31 cellular contexts compared by ENCODE assay signal in the genomic region with DNA sequence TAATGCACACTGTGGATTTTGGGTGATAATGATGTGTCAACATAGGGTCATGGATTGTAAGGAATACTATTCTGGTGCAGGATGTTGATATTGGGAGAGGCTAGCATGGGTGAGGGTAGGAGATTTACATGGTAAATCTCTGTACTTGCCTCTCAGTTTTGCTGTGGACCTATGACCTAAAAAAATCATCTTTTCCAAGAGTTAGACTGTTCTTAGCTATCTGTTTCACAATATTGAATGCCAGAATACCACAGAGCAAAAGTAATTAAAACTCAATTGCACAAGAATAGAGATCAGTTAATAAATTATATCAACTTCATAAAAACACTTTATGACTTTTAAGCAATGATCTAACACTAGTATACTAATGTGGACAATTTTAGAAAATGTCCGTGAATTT.
"Had no signal": no experiment of that assay in that cellular context is flagged by ENCODE, and none has a peak within 500 bp of the region (broad histone marks: within the 10 kb centered on the region; RNA-seq: fewer than 3 reads in every experiment).

No MANE protein-coding gene starts in this region.

- H3K27me3 ChIP-seq: body of pancreas, SJCRH30 had no signal

- H3K4me1 ChIP-seq: body of pancreas, SJCRH30 had no signal

- ATAC-seq: activated CD8-positive, alpha-beta memory T cell treated with anti-CD3 and anti-CD28 coated beads, Interleukin-2, amount 10 ng/mL, durations not matched to agents 7 days and 5 days; body of pancreas; K562; Panc1 had no signal

- H3K9me3 ChIP-seq: body of pancreas, SJCRH30 had no signal

- FAIRE-seq: astrocyte, bronchial epithelial cell, K562 had no signal

- DNase-seq: activated CD4-positive, alpha-beta memory T cell treated with anti-CD3 and anti-CD28 coated beads, Interleukin-2, amount 10 ng/mL, durations not matched to agents 7 days and 5 days; activated CD4-positive, alpha-beta T cell treated with anti-CD3 and anti-CD28 coated beads for 1 hour; activated CD4-positive, alpha-beta T cell treated with anti-CD3 and anti-CD28 coated beads for 48 hours; activated CD4-positive, CD25-positive, alpha-beta regulatory T cell; activated CD8-positive, alpha-beta memory T cell treated with anti-CD3 and anti-CD28 coated beads for 24 hours; activated CD8-positive, alpha-beta memory T cell treated with anti-CD3 and anti-CD28 coated beads, Interleukin-2, amount 10 ng/mL, durations not matched to agents 7 days and 5 days; activated CD8-positive, alpha-beta memory T cell treated with anti-CD3 and anti-CD28 coated beads, Interleukin-2, amount 50 U/mL, for 48 hours; activated effector memory CD4-positive, alpha-beta T cell treated with Interleukin-2 at 50 U/mL for 16 hours; activated naive CD4-positive, alpha-beta T cell treated with anti-CD3 and anti-CD28 coated beads, Interleukin-2, amount 50 U/mL, for 16 hours; activated naive CD8-positive, alpha-beta T cell treated with anti-CD3 and anti-CD28 coated beads for 36 hours; activated T-cell treated with anti-CD3 and anti-CD28 coated beads, Interleukin-2, amount 50 U/mL, for 48 hours; amygdala; body of pancreas; caudate nucleus; Karpas-422; NCI-H1105; NCI-H1417 treated with DMSO at 0.1 percent for 48 hours; NCI-H187 treated with DMSO at 0.1 percent for 48 hours; NCI-H2081 treated with DMSO at 0.1 percent for 48 hours; NCI-H226; NCI-H446 treated with DMSO at 0.1 percent for 48 hours; NCI-H524 treated with DMSO at 0.1 percent for 48 hours; SHP77; SJCRH30; T1000; WERI-Rb-1 had no signal

- H3K36me3 ChIP-seq: SJCRH30, WERI-Rb-1 had no signal

- H3K27ac ChIP-seq: body of pancreas, SJCRH30, SK-N-MC, WERI-Rb-1 had no signal

- H3K4me3 ChIP-seq: body of pancreas, K562, SJCRH30, SK-N-MC had no signal
